ENCODE assay signal across 12 cellular contexts in genomic region chr2:207039225-207039624, GRCh38.
"Had no signal": no experiment of that assay in that cellular context is flagged by ENCODE, and none has a peak within 500 bp of the region (broad histone marks: within the 10 kb centered on the region; RNA-seq: fewer than 3 reads in every experiment).

No MANE protein-coding gene starts in this region.

- H3K4me3 Mint-ChIP-seq: activated CD8-positive, alpha-beta memory T cell treated with anti-CD3 and anti-CD28 coated beads, Interleukin-2, amount 10 ng/mL, durations not matched to agents 7 days and 5 days; natural killer cell treated with Interleukin-12 subunit alpha and Interleukin-12 subunit beta and Interleukin-15 and Interleukin-18, amount 100 ng/mL, for 72 hours; stimulated activated memory B cell treated with anti-CD40 and anti-IgM and Interleukin-4, amounts not matched to agents 10 μg/mL and 1 μg/mL and 100 μg/mL, for 72 hours had no signal

- H3K9me3 Mint-ChIP-seq: natural killer cell treated with Interleukin-12 subunit alpha and Interleukin-12 subunit beta and Interleukin-15 and Interleukin-18, amount 100 ng/mL, for 72 hours had no signal

- H3K4me1 ChIP-seq: adrenal gland had no signal

- H3K27me3 ChIP-seq: adrenal gland had no signal

- ATAC-seq: activated CD8-positive, alpha-beta memory T cell treated with anti-CD3 and anti-CD28 coated beads, Interleukin-2, amount 10 ng/mL, durations not matched to agents 7 days and 5 days; left ventricle myocardium superior; stimulated activated memory B cell treated with anti-CD40 and anti-IgM and Interleukin-4, amounts not matched to agents 10 μg/mL and 1 μg/mL and 100 μg/mL, for 72 hours had no signal

- H3K4me1 Mint-ChIP-seq: activated CD8-positive, alpha-beta memory T cell treated with anti-CD3 and anti-CD28 coated beads, Interleukin-2, amount 10 ng/mL, durations not matched to agents 7 days and 5 days; stimulated activated memory B cell treated with anti-CD40 and anti-IgM and Interleukin-4, amounts not matched to agents 10 μg/mL and 1 μg/mL and 100 μg/mL, for 72 hours had no signal

- H3K36me3 ChIP-seq: adrenal gland had no signal

- DNase-seq: activated CD4-positive, alpha-beta T cell treated with anti-CD3 and anti-CD28 coated beads, Interleukin-2, amount 50 U/mL, for 48 hours; activated CD4-positive, CD25-positive, alpha-beta regulatory T cell treated with anti-CD3 and anti-CD28 coated beads, Interleukin-2, amount 50 U/mL, for 72 hours; activated CD8-positive, alpha-beta memory T cell treated with anti-CD3 and anti-CD28 coated beads, Interleukin-2, amount 10 ng/mL, durations not matched to agents 7 days and 5 days; activated naive CD4-positive, alpha-beta T cell treated with anti-CD3 and anti-CD28 coated beads, Interleukin-2, amount 50 U/mL, for 16 hours; activated T-cell treated with anti-CD3 and anti-CD28 coated beads, Interleukin-2, amount 50 U/mL, for 1 hour; adrenal gland; foreskin melanocyte; kidney glomerular epithelial cell; left ventricle myocardium superior; occipital lobe had no signal

- H3K9me3 ChIP-seq: adrenal gland had no signal

- H3K27ac Mint-ChIP-seq: activated CD8-positive, alpha-beta memory T cell treated with anti-CD3 and anti-CD28 coated beads, Interleukin-2, amount 10 ng/mL, durations not matched to agents 7 days and 5 days; stimulated activated memory B cell treated with anti-CD40 and anti-IgM and Interleukin-4, amounts not matched to agents 10 μg/mL and 1 μg/mL and 100 μg/mL, for 72 hours had no signal

- H3K27ac ChIP-seq: adrenal gland had no signal

- H3K36me3 Mint-ChIP-seq: activated CD8-positive, alpha-beta memory T cell treated with anti-CD3 and anti-CD28 coated beads, Interleukin-2, amount 10 ng/mL, durations not matched to agents 7 days and 5 days; natural killer cell treated with Interleukin-12 subunit alpha and Interleukin-12 subunit beta and Interleukin-15 and Interleukin-18, amount 100 ng/mL, for 72 hours; stimulated activated memory B cell treated with anti-CD40 and anti-IgM and Interleukin-4, amounts not matched to agents 10 μg/mL and 1 μg/mL and 100 μg/mL, for 72 hours had no signal

- H3K4me3 ChIP-seq: adrenal gland had no signal
